Comparison of ENCODE assay signal across 10 cellular contexts in the genomic region with DNA sequence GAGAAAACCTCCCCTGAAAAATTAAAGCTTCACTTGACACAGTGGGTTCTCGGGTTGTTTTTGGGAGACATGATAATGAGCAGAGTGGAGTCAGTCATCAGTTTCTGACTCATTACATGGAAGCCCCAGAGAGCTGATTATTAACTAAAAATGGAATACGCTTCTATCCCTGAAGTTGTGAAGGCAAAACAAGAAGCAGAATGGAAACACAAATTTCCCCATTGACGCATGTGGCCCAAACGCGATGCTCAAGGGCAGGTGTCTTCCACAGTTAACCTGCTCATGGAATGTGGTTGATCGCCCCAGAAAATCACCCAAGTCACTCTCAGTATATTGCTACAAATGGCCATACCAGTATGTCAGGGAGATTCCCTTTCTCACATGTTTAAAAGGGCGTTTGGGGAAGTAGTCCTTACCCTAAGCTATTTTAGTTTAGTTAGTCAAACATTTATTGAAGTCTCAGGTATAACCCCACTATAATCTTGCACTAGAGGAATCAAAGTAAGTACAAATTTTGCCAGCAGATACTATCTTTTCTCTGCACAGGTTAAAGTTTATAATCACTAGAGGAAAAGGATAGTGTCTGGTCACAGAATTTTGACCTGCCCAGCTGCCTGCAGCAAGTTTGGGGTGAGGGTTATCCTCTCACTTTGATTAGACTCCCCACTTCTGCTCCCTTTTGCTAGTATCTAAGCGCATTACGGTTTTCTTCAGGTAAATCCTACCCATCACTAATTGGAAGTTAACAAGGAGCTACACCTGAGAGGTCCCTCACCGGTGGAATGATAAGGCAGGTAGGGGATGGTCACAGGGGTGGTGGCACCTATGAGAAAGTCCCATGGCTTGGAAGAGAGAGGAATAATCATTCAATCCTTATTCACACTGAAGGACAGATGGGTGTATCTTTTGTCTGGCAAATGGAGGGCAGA.
DNase-seq lines count a peak whose midpoint lies in the region; ATAC-seq and TF ChIP-seq lines count a peak whose summit lies in the region.
"Had no signal": no experiment of that assay in that cellular context is flagged by ENCODE, and none has a peak within 500 bp of the region (broad histone marks: within the 10 kb centered on the region; RNA-seq: fewer than 3 reads in every experiment).

No MANE protein-coding gene starts in this region.

- peak; percentile 36 for DNase-seq in medulla oblongata (ENCODE audit: extremely low spot score)
- no peak for DNase-seq in iPS-NIHi11 (ENCODE audit: low spot score)
- DNase-seq in foreskin fibroblast, result no peak
- DNase-seq in activated effector memory CD4-positive, alpha-beta T cell treated with Interleukin-2 at 50 U/mL for 16 hours, result no peak
- DNase-seq in amygdala (lab: John Stamatoyannopoulos, UW), result no peak
- DNase-seq: NK-92 treated with Interleukin-12 subunit alpha and Interleukin-12 subunit beta, amount 100 ng/mL, for 24 hours had no signal

- ATAC-seq in GM18505 (IDR thresholded peaks at IDR 0.05; ENCODE audit: unreplicated experiment) (peak; percentile 57), GM21367 (IDR thresholded peaks at IDR 0.05; ENCODE audit: unreplicated experiment) (peak; percentile 51), HG03342 (IDR thresholded peaks at IDR 0.05; ENCODE audit: unreplicated experiment) (peak; percentile 67)

- no peak overlapping the region for H3K4me3 ChIP-seq in foreskin fibroblast (ENCODE audit: low read depth in 1 of 2, low read length in 2 of 2)
- H3K4me3 ChIP-seq: thoracic aorta had no signal

- TF ChIP-seq POLR2A in GM18505 (IDR thresholded peaks at IDR 0.05; ENCODE audit: borderline replicate concordance, extremely low read depth, insufficient read depth, insufficient read length), result peak; percentile 1

- TF ChIP-seq CTCF in foreskin fibroblast (IDR thresholded peaks at IDR 0.05; ENCODE audit: low read depth, low read length), result no peak
